ENCODE assay signal across 25 cellular contexts in the genomic region with DNA sequence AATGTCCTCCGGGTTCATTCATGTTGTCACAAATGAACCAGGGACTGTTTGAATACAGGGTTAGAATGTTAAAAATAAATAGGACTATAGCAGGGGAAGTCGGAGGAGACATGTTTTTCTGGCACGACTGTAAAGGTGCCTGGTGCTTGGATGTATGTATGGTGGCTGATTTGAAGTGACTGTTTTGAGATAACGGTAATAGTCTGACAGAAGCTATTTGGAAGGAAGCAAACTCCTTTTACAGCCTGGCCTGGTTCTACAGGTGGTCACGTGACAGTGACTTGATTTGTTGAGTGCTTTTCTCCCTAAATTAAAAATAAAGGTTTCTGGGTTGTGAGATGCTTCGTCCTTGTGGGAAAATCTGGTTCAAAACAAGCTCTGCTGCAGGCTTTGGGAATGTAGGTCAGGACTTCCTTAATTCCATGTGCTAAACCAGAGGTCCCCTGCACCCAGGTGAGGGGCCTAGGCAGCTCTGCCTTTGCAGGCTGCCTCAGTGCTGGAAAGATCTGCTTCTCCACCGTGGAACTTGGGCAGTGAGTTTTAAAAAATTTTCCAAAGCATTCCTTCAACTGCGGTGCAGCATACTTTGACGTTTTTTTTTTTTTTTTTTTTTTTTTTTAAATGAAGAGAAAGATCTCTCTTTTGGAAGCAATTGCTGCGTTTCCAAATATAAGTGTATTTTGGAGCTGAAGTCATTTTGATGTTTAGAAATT. TPM values are rescaled to one million over a fixed set of nuclear protein-coding genes. Genes with fewer than 3 reads are reported as not detected.
DNase-seq lines count a peak whose midpoint lies in the region; FAIRE-seq and TF ChIP-seq lines count a peak whose summit lies in the region.
"Had no signal": no experiment of that assay in that cellular context is flagged by ENCODE, and none has a peak within 500 bp of the region (broad histone marks: within the 10 kb centered on the region; RNA-seq: fewer than 3 reads in every experiment).

No MANE protein-coding gene starts in this region.

- no peaks in the 10 kb centered on the region for H3K36me3 ChIP-seq in SK-N-SH (replicated peaks in 1 of 2; ENCODE audit: control insufficient read depth in 1 of 2, insufficient read depth in 2 of 2, low read length in 1 of 2)
- peaks cover 0 to 10% (median 0%) of the 10 kb centered on the region in 4 donors for H3K36me3 ChIP-seq in sigmoid colon
- H3K36me3 ChIP-seq in spleen, result peaks cover 0 to 40% (median 7%) of the 10 kb centered on the region in 6 donors

- H4K20me1 ChIP-seq in SK-N-SH (ENCODE audit: insufficient read depth), result no peaks in the 10 kb centered on the region

- no peaks in the 10 kb centered on the region for H3K9me2 ChIP-seq in SK-N-SH

- peak overlapping the region; percentile 35 for H3K4me3 Mint-ChIP-seq in endothelial cell (ENCODE audit: unreplicated experiment)
- no peak overlapping the region for H3K4me3 Mint-ChIP-seq in activated naive CD4-positive, alpha-beta T cell treated with anti-CD3 and anti-CD28 coated beads, Interleukin-2, amount 10 ng/mL, durations not matched to agents 7 days and 5 days
- H3K4me3 Mint-ChIP-seq: activated naive CD8-positive, alpha-beta T cell treated with anti-CD3 and anti-CD28 coated beads, Interleukin-2, amount 10 ng/mL, durations not matched to agents 7 days and 5 days; activated T-helper 17 cell treated with anti-CD3 and anti-CD28 coated beads, Interleukin-2, amount 50 U/mL, for 72 hours; effector memory CD8-positive, alpha-beta T cell had no signal

- no peaks in the 10 kb centered on the region for H3K79me2 ChIP-seq in SK-N-SH (ENCODE audit: insufficient read depth)

- H3K9me3 ChIP-seq in SK-N-SH (no peaks in the 10 kb centered on the region), sigmoid colon (no peaks in the 10 kb centered on the region), spleen (no peaks in the 10 kb centered on the region)
- H3K9me3 ChIP-seq: body of pancreas had no signal

- H3K9me3 Mint-ChIP-seq in endothelial cell (ENCODE audit: unreplicated experiment), result no peaks in the 10 kb centered on the region
- H3K9me3 Mint-ChIP-seq in activated naive CD4-positive, alpha-beta T cell treated with anti-CD3 and anti-CD28 coated beads, Interleukin-2, amount 10 ng/mL, durations not matched to agents 7 days and 5 days, result no peaks in the 10 kb centered on the region
- H3K9me3 Mint-ChIP-seq: activated naive CD8-positive, alpha-beta T cell treated with anti-CD3 and anti-CD28 coated beads, Interleukin-2, amount 10 ng/mL, durations not matched to agents 7 days and 5 days; activated T-helper 17 cell treated with anti-CD3 and anti-CD28 coated beads, Interleukin-2, amount 50 U/mL, for 72 hours; effector memory CD8-positive, alpha-beta T cell had no signal

- FAIRE-seq in HTR-8/SVneo (lab: Jason Lieb, UNC), result no peak
- FAIRE-seq: frontal cortex, GM12891, H54 had no signal

- H3K27me3 Mint-ChIP-seq in endothelial cell (ENCODE audit: unreplicated experiment), result no peaks in the 10 kb centered on the region
- H3K27me3 Mint-ChIP-seq in activated naive CD4-positive, alpha-beta T cell treated with anti-CD3 and anti-CD28 coated beads, Interleukin-2, amount 10 ng/mL, durations not matched to agents 7 days and 5 days, result no peaks in the 10 kb centered on the region
- H3K27me3 Mint-ChIP-seq: activated naive CD8-positive, alpha-beta T cell treated with anti-CD3 and anti-CD28 coated beads, Interleukin-2, amount 10 ng/mL, durations not matched to agents 7 days and 5 days; activated T-helper 17 cell treated with anti-CD3 and anti-CD28 coated beads, Interleukin-2, amount 50 U/mL, for 72 hours; effector memory CD8-positive, alpha-beta T cell; progenitor cell of endocrine pancreas had no signal

- peaks cover 13% of the 10 kb centered on the region for H3K36me3 Mint-ChIP-seq in endothelial cell (ENCODE audit: low read depth, unreplicated experiment)
- peaks cover 9% of the 10 kb centered on the region for H3K36me3 Mint-ChIP-seq in activated naive CD4-positive, alpha-beta T cell treated with anti-CD3 and anti-CD28 coated beads, Interleukin-2, amount 10 ng/mL, durations not matched to agents 7 days and 5 days

- H3K4me1 Mint-ChIP-seq in endothelial cell (ENCODE audit: unreplicated experiment), result peaks cover 21% of the 10 kb centered on the region
- H3K4me1 Mint-ChIP-seq in activated naive CD4-positive, alpha-beta T cell treated with anti-CD3 and anti-CD28 coated beads, Interleukin-2, amount 10 ng/mL, durations not matched to agents 7 days and 5 days, result peaks cover 19% of the 10 kb centered on the region

- TF ChIP-seq CTCF in C4-2B (conservative IDR thresholded peaks at IDR 0.05), result no peak
- no peak for TF ChIP-seq CTCF in SK-N-SH (IDR thresholded peaks at IDR 0.05)
- no peak for TF ChIP-seq CTCF in endothelial cell (IDR thresholded peaks at IDR 0.05; ENCODE audit: unreplicated experiment)
- no peak for TF ChIP-seq CTCF in sigmoid colon (IDR thresholded peaks at IDR 0.05)
- TF ChIP-seq CTCF in spleen (IDR thresholded peaks at IDR 0.05 in 8 of 11, conservative IDR thresholded peaks at IDR 0.05 in 3 of 11), result no peak

- H3F3A ChIP-seq in SK-N-SH (replicated peaks; ENCODE audit: insufficient read depth), result peaks cover 5% of the 10 kb centered on the region

- H3K27me3 ChIP-seq in SK-N-SH (ENCODE audit: insufficient read depth) (no peaks in the 10 kb centered on the region), sigmoid colon (no peaks in the 10 kb centered on the region), spleen (replicated peaks in 1 of 7) (no peaks in the 10 kb centered on the region)
- H3K27me3 ChIP-seq: body of pancreas had no signal

- peak overlapping the region; percentile 9 for H3K27ac Mint-ChIP-seq in endothelial cell (ENCODE audit: unreplicated experiment)
- H3K27ac Mint-ChIP-seq in activated naive CD4-positive, alpha-beta T cell treated with anti-CD3 and anti-CD28 coated beads, Interleukin-2, amount 10 ng/mL, durations not matched to agents 7 days and 5 days, result no peak overlapping the region
- H3K27ac Mint-ChIP-seq: activated naive CD8-positive, alpha-beta T cell treated with anti-CD3 and anti-CD28 coated beads, Interleukin-2, amount 10 ng/mL, durations not matched to agents 7 days and 5 days; activated T-helper 17 cell treated with anti-CD3 and anti-CD28 coated beads, Interleukin-2, amount 50 U/mL, for 72 hours; progenitor cell of endocrine pancreas had no signal

- POLR2A ChIA-PET in SK-N-SH (lab: Yijun Ruan, JAX), result interaction anchor here (0.6 to 3.2 kb wide), 7 partner anchors 9 to 173 kb away, joined by 3 to 24 read pairs (median 4); partner anchors contain the start of gene ITPR1

- peak overlapping the region in 1 of 2 experiments; percentile 4; a peak in 1 of 4 replicates for H3K4me3 ChIP-seq in SK-N-SH (ENCODE audit: low read depth in 2 of 2, low read length in 1 of 2)
- no peak overlapping the region for H3K4me3 ChIP-seq in sigmoid colon
- H3K4me3 ChIP-seq in spleen, result no peak overlapping the region
- H3K4me3 ChIP-seq: body of pancreas had no signal

- TF ChIP-seq POLR2A in sigmoid colon (IDR thresholded peaks at IDR 0.05), result no peak
- TF ChIP-seq POLR2A in spleen (IDR thresholded peaks at IDR 0.05), result no peak

- H3K4me2 ChIP-seq in SK-N-SH, result peak overlapping the region; percentile 65; the same call in 1 of the 2 replicates

- H3K4me1 ChIP-seq in SK-N-SH (ENCODE audit: control insufficient read depth in 1 of 2, insufficient read depth in 2 of 2, low read depth in 1 of 2, low read length in 1 of 2) (peaks cover 6 to 40% of the 10 kb centered on the region in 2 experiments; a peak in 2 of 4 replicates), sigmoid colon (peaks cover 0 to 34% (median 29%) of the 10 kb centered on the region in 4 donors), spleen (peaks cover 11 to 79% (median 46%) of the 10 kb centered on the region in 6 donors)

- DNase-seq in SK-N-SH (peak; percentile 41), endothelial cell (ENCODE audit: low spot score) (no peak), sigmoid colon (no peak), spleen (no peak), HTR-8/SVneo (ENCODE audit: insufficient read length, low spot score) (no peak)
- DNase-seq in stimulated activated CD4-positive, alpha-beta T cell treated with anti-CD3 and anti-CD28 coated beads, Interleukin-4, amount 100 ng/mL, for 4 hours, result no peak
- DNase-seq in activated naive CD4-positive, alpha-beta T cell treated with anti-CD3 and anti-CD28 coated beads, Interleukin-2, amount 10 ng/mL, durations not matched to agents 7 days and 5 days, result no peak
- DNase-seq: activated CD4-positive, alpha-beta T cell treated with anti-CD3 and anti-CD28 coated beads, Interleukin-2, amount 50 U/mL, for 48 hours; activated CD8-positive, alpha-beta memory T cell treated with anti-CD3 and anti-CD28 coated beads, Interleukin-2, amount 50 U/mL, for 48 hours; activated naive CD8-positive, alpha-beta T cell treated with anti-CD3 and anti-CD28 coated beads, Interleukin-2, amount 10 ng/mL, durations not matched to agents 7 days and 5 days; body of pancreas; effector memory CD8-positive, alpha-beta T cell; hypothalamus; NCI-H1048; NCI-H187 treated with DMSO at 0.1 percent for 48 hours; NCI-H748 treated with DMSO at 0.1 percent for 48 hours; stimulated activated CD4-positive, alpha-beta T cell treated with anti-CD3 and anti-CD28 coated beads, Interleukin-1b, Interleukin-23, amount 100 ng/mL, for 48 hours; T-helper 9 cell had no signal

- intact Hi-C loops in sigmoid colon (cut with DNase I), result no loop called here
- intact Hi-C loops in spleen (cut with DNase I; ENCODE audit: low total_unique reads), result no loop called here

- peak overlapping the region; percentile 85 for H3K27ac ChIP-seq in C4-2B
- H3K27ac ChIP-seq in SK-N-SH (ENCODE audit: low read depth in 2 of 2, low read length in 1 of 2), result peak overlapping the region; percentile 62 to 97
- H3K27ac ChIP-seq in sigmoid colon, result peak overlapping the region; percentile 13 to 79 (median 44)
- no peak overlapping the region for H3K27ac ChIP-seq in spleen
- H3K27ac ChIP-seq: body of pancreas, RWPE1 had no signal

- 21% methylated on average over 10 of the region's 10 CpGs for WGBS in SK-N-SH (ENCODE audit: low lambda C conversion rate)
- 57 to 72% methylated on average over 10 of the region's 10 CpGs for WGBS in sigmoid colon, 2 donors
- 65 to 81% (median 70%) methylated on average over 10 of the region's 10 CpGs for WGBS in spleen, 5 donors

- H2AFZ ChIP-seq in SK-N-SH (ENCODE audit: low read depth), result peak overlapping the region; percentile 56; the same call in 1 of the 2 replicates

- H3K9ac ChIP-seq in SK-N-SH, result no peak overlapping the region

- TF ChIP-seq EP300 in SK-N-SH (IDR thresholded peaks at IDR 0.05; ENCODE audit: borderline replicate concordance in 1 of 2, low read depth in 1 of 2, low read length in 1 of 2) (peak; percentile 17 to 98; a peak in 3 of 4 replicates), sigmoid colon (IDR thresholded peaks at IDR 0.05) (no peak)

- peak; percentile 24 for TF ChIP-seq RAD21 in SK-N-SH (IDR thresholded peaks at IDR 0.05; ENCODE audit: low read length)

- CTCF ChIA-PET in SK-N-SH (lab: Yijun Ruan, JAX), result interaction anchor here (0.8 to 3.0 kb wide), 8 partner anchors 10 to 173 kb away, joined by 3 to 12 read pairs (median 4); no protein-coding TSS in a partner anchor
- CTCF ChIA-PET in activated naive CD4-positive, alpha-beta T cell treated with anti-CD3 and anti-CD28 coated beads, Interleukin-2, amount 10 ng/mL, durations not matched to agents 7 days and 5 days (lab: Charles Lee), result no interaction called here

RNA-seq across cellular contexts. Expression of gene ITPR1, which starts 30.7 kb away (rescaled TPM):
- polyA plus RNA-seq in SK-N-SH (2012; rRNA removed) (5.9 and 8.0 TPM in 2 replicates), sigmoid colon (10 to 100 TPM in 1 of 3 donors, 1 to 10 TPM in 2; 1.4 to 20.0 (median 4.2) TPM), spleen (10 to 100 TPM; 17.5 to 20.0 (median 19.7) TPM)
- polyA plus RNA-seq in SK-N-SH (2012; cell fraction: cytosol; rRNA removed), result 7.1 and 7.3 TPM in 2 replicates
- polyA plus RNA-seq in SK-N-SH (2012; cell fraction: nucleus; rRNA removed), result 6.9 and 14.0 TPM in 2 replicates
- total RNA-seq in endothelial cell (ENCODE audit: unreplicated experiment) (53.1 TPM), sigmoid colon (100 to 1,000 TPM; 111 to 206 (median 134) TPM), spleen (100 to 1,000 TPM; 109 to 194 (median 131) TPM)

RNA-seq across cellular contexts. Expression of gene SUMF1, which starts 56.8 kb away (rescaled TPM):
- polyA plus RNA-seq in SK-N-SH (2012; rRNA removed) (56.9 and 74.9 TPM in 2 replicates), sigmoid colon (10 to 100 TPM in 2 of 3 donors, 1 to 10 TPM in 1; 8.4 to 23.3 (median 12.9) TPM), spleen (10 to 100 TPM in 2 of 3 donors, 1 to 10 TPM in 1; 6.3 to 13.1 (median 12.1) TPM)
- 64.7 and 74.9 TPM in 2 replicates for polyA plus RNA-seq in SK-N-SH (2012; cell fraction: cytosol; rRNA removed)
- 37.0 and 45.0 TPM in 2 replicates for polyA plus RNA-seq in SK-N-SH (2012; cell fraction: nucleus; rRNA removed)
- total RNA-seq in endothelial cell (ENCODE audit: unreplicated experiment) (17.5 TPM), sigmoid colon (10 to 100 TPM; 20.2 to 57.4 (median 31.0) TPM), spleen (10 to 100 TPM; 23.6 to 53.0 (median 38.8) TPM)

Comparison
In these comparisons a context has a peak if more than half of its experiments do, and no peak if none do; other contexts are left out.
1. H3K27ac ChIP-seq: peak in C4-2B (single experiment), SK-N-SH (2 of 2) and sigmoid colon (4 of 4); none in spleen (0 of 8).